ENCODE assay signal across 1 cellular context in genomic region chr1:75520862-75521261, GRCh38.
TF ChIP-seq lines count a peak whose summit lies in the region.

No MANE protein-coding gene starts in this region.

TF ChIP-seq in GM23338, 12 proteins besides CTCF, POLR2A, EP300 and RAD21 (continued from another document):
- no peak for TF ChIP-seq REST (IDR thresholded peaks at IDR 0.05; ENCODE audit: unreplicated experiment)
- no peak for TF ChIP-seq JUNB (IDR thresholded peaks at IDR 0.05; ENCODE audit: unreplicated experiment)
- TF ChIP-seq CREB1 (CRISPR knock-in tag; IDR thresholded peaks at IDR 0.05; ENCODE audit: low read depth): no peak
- TF ChIP-seq POLR2AphosphoS5 (IDR thresholded peaks at IDR 0.05; ENCODE audit: low read depth): no peak
- TF ChIP-seq ZNF114 (CRISPR knock-in tag; IDR thresholded peaks at IDR 0.05): no peak
TF ChIP-seq in GM23338: peak in this region for 0.
